In genomic region chr3:169334994-169335393, GRCh38 we compare ENCODE assay signal across 23 cellular contexts.
DNase-seq lines count a peak whose midpoint lies in the region; ATAC-seq and TF ChIP-seq lines count a peak whose summit lies in the region.
"Had no signal": no experiment of that assay in that cellular context is flagged by ENCODE, and none has a peak within 500 bp of the region (broad histone marks: within the 10 kb centered on the region; RNA-seq: fewer than 3 reads in every experiment).

No MANE protein-coding gene starts in this region.

- H4K20me1 ChIP-seq in Loucy (ENCODE audit: insufficient read depth, low read length, poor library complexity, severe bottlenecking): no peaks in the 10 kb centered on the region

- ATAC-seq in left lung (peak; percentile 53), GM19023 (IDR thresholded peaks at IDR 0.05; ENCODE audit: unreplicated experiment) (no peak), HG02852 (IDR thresholded peaks at IDR 0.05; ENCODE audit: unreplicated experiment) (no peak)
- ATAC-seq: Panc1 had no signal

- intact Hi-C loops in left lung (cut with DNase I): no loop called here
- intact Hi-C loops in stomach (cut with DNase I; ENCODE audit: low total_unique reads): no loop called here

- no peaks in the 10 kb centered on the region for H3K79me2 ChIP-seq in Loucy (ENCODE audit: insufficient read depth, low read length)

- DNase-seq in astrocyte of the spinal cord (ENCODE audit: low read depth, low spot score): peak; percentile 5
- DNase-seq in left lung: no peak
- DNase-seq in stomach: no peak
- DNase-seq in amniotic stem cell (lab: John Stamatoyannopoulos, UW): no peak
- DNase-seq: ACHN; C1 segment of cervical spinal cord; CD8-positive, alpha-beta memory T cell; DMS53; EL; Karpas-422; MM.1S; NCI-H1092; NCI-H146; NCI-H2081; NCI-H2171 treated with DMSO at 0.1 percent for 48 hours; NCI-H446; NCI-H69 had no signal

- H3K9ac ChIP-seq in Loucy (ENCODE audit: low read depth, low read length, poor library complexity, severe bottlenecking): no peak overlapping the region

- H3K36me3 ChIP-seq in Loucy (ENCODE audit: insufficient read depth, low read length) (no peaks in the 10 kb centered on the region), left lung (no peaks in the 10 kb centered on the region), stomach (no peaks in the 10 kb centered on the region)
- H3K36me3 ChIP-seq: SJSA1 had no signal

- H2AFZ ChIP-seq in Loucy (ENCODE audit: low read length): peak overlapping the region; percentile 14; the same call in 1 of the 2 replicates

- in situ Hi-C loops in astrocyte of the spinal cord (cut with HindIII; ENCODE audit: low sequenced_read_pairs): no loop called here

- 32 to 43% (median 34%) methylated on average over 1 of the region's 1 CpG for WGBS in stomach, 5 donors

- H3K27ac ChIP-seq in left lung (no peak overlapping the region), stomach (peak overlapping the region; percentile 13 to 61 (median 31))
- H3K27ac ChIP-seq: HL-60, SJSA1 had no signal

- peaks cover 8% of the 10 kb centered on the region for H3K4me1 ChIP-seq in Loucy (ENCODE audit: insufficient read depth, low read length, poor library complexity, severe bottlenecking)
- no peaks in the 10 kb centered on the region for H3K4me1 ChIP-seq in left lung
- peaks cover 10 to 51% (median 21%) of the 10 kb centered on the region in 4 donors for H3K4me1 ChIP-seq in stomach
- H3K4me1 ChIP-seq: SJSA1 had no signal

- H3F3A ChIP-seq in Loucy (ENCODE audit: low read depth): no peaks in the 10 kb centered on the region

- H3K4me3 ChIP-seq in Loucy (ENCODE audit: low read length, poor library complexity, severe bottlenecking) (no peak overlapping the region), astrocyte of the spinal cord (ENCODE audit: low read depth, low read length) (no peak overlapping the region), left lung (no peak overlapping the region), stomach (no peak overlapping the region)
- H3K4me3 ChIP-seq: SJSA1 had no signal

- no peaks in the 10 kb centered on the region for H3K9me2 ChIP-seq in Loucy (replicated peaks; ENCODE audit: low read depth, low read length)

- TF ChIP-seq CTCF in Loucy (conservative IDR thresholded peaks at IDR 0.05; ENCODE audit: low read length) (no peak), astrocyte of the spinal cord (IDR thresholded peaks at IDR 0.05; ENCODE audit: low read depth, low read length) (no peak), left lung (IDR thresholded peaks at IDR 0.05) (no peak), stomach (IDR thresholded peaks at IDR 0.05) (no peak)

- H3K27me3 ChIP-seq in Loucy (ENCODE audit: insufficient read depth, low read length, poor library complexity, severe bottlenecking): no peaks in the 10 kb centered on the region
- no peaks in the 10 kb centered on the region for H3K27me3 ChIP-seq in left lung
- no peaks in the 10 kb centered on the region for H3K27me3 ChIP-seq in stomach
- H3K27me3 ChIP-seq: SJSA1 had no signal

- H3K4me2 ChIP-seq in Loucy (ENCODE audit: low read depth, low read length, poor library complexity, severe bottlenecking): no peak overlapping the region

- no peaks in the 10 kb centered on the region for H3K9me3 ChIP-seq in Loucy (ENCODE audit: insufficient read depth, low read depth, low read length)
- no peaks in the 10 kb centered on the region for H3K9me3 ChIP-seq in left lung
- no peaks in the 10 kb centered on the region for H3K9me3 ChIP-seq in stomach
- H3K9me3 ChIP-seq: SJSA1 had no signal

- no peak for TF ChIP-seq EP300 in stomach (IDR thresholded peaks at IDR 0.05)

- no peak for TF ChIP-seq POLR2A in stomach (IDR thresholded peaks at IDR 0.05)

Comparison
In these comparisons a context has a peak if more than half of its experiments do, and no peak if none do; other contexts are left out.
1. H3K27ac ChIP-seq: peak in stomach (5 of 5); none in left lung (0 of 2).